Comparison of ENCODE assay signal across 20 cellular contexts in genomic region chr17:45189002-45189401, GRCh38. TPM values are rescaled to one million over a fixed set of nuclear protein-coding genes. Genes with fewer than 3 reads are reported as not detected.
DNase-seq lines count a peak whose midpoint lies in the region; ATAC-seq, FAIRE-seq and TF ChIP-seq lines count a peak whose summit lies in the region.
"Had no signal": no experiment of that assay in that cellular context is flagged by ENCODE, and none has a peak within 500 bp of the region (broad histone marks: within the 10 kb centered on the region; RNA-seq: fewer than 3 reads in every experiment).

No MANE protein-coding gene starts in this region.

- CTCF ChIA-PET in SK-N-SH (lab: Yijun Ruan, JAX): interaction anchor here (0.7 to 3.3 kb wide), 7 partner anchors 9 to 65 kb away, joined by 3 to 24 read pairs (median 4); partner anchors contain the start of genes ACBD4, HEXIM1 and PLCD3
- CTCF ChIA-PET in HEK293T (lab: Yijun Ruan, JAX): interaction anchor here (1.1 kb wide), 1 partner anchor 8 kb away, joined by 6 read pairs; no protein-coding TSS in a partner anchor

- peak; percentile 33 for FAIRE-seq in HTR-8/SVneo (lab: Jason Lieb, UNC)
- FAIRE-seq: A204.1, D721Med, G401.6, GM12891, GM19239 had no signal

- no peak for TF ChIP-seq CTCF in neural cell (IDR thresholded peaks at IDR 0.05; ENCODE audit: poor library complexity, severe bottlenecking)
- no peak for TF ChIP-seq CTCF in SK-N-SH (IDR thresholded peaks at IDR 0.05)

- H4K20me1 ChIP-seq in neural cell (ENCODE audit: insufficient read depth) (no peaks in the 10 kb centered on the region), SK-N-SH (ENCODE audit: insufficient read depth) (no peaks in the 10 kb centered on the region)
- H4K20me1 ChIP-seq: BLaER1 treated with 17β-estradiol and CSF1 and Interleukin-3, amounts not matched to agents 10 nM and 100 nM had no signal

- ATAC-seq in HG03460 (IDR thresholded peaks at IDR 0.05; ENCODE audit: unreplicated experiment): no peak
- ATAC-seq: CD8-positive, alpha-beta T cell had no signal

- 60% methylated on average over 2 of the region's 2 CpGs for WGBS in SK-N-SH (ENCODE audit: low lambda C conversion rate)

- no peaks in the 10 kb centered on the region for H3K36me3 ChIP-seq in neural cell (ENCODE audit: insufficient read depth, low read length)
- H3K36me3 ChIP-seq in SK-N-SH (replicated peaks in 1 of 2; ENCODE audit: control insufficient read depth in 1 of 2, insufficient read depth in 2 of 2, low read length in 1 of 2): no peaks in the 10 kb centered on the region
- H3K36me3 ChIP-seq: BLaER1 treated with 17β-estradiol and CSF1 and Interleukin-3, amounts not matched to agents 10 nM and 100 nM had no signal

- H3K9me2 ChIP-seq in neural cell (ENCODE audit: insufficient read depth, low read length): no peaks in the 10 kb centered on the region
- no peaks in the 10 kb centered on the region for H3K9me2 ChIP-seq in SK-N-SH

- H3K27ac ChIP-seq in neural cell (ENCODE audit: low read length) (peak overlapping the region; percentile 86), SK-N-SH (ENCODE audit: low read depth in 2 of 2, low read length in 1 of 2) (no peak overlapping the region)
- H3K27ac ChIP-seq: BLaER1 treated with 17β-estradiol and CSF1 and Interleukin-3, amounts not matched to agents 10 nM and 100 nM; C4-2B had no signal

- POLR2A ChIA-PET in SK-N-SH (lab: Yijun Ruan, JAX) (no interaction called here), HEK293T (lab: Yijun Ruan, JAX) (interaction anchor here (0.9 kb wide), 2 partner anchors 9 to 39 kb away, joined by 3 read pairs; no protein-coding TSS in a partner anchor)

- H3K4me2 ChIP-seq in neural cell (ENCODE audit: low read length) (no peak overlapping the region), SK-N-SH (no peak overlapping the region)

- no peak overlapping the region for H3K4me3 ChIP-seq in neural cell (ENCODE audit: low read length)
- H3K4me3 ChIP-seq in SK-N-SH (ENCODE audit: low read depth in 2 of 2, low read length in 1 of 2): no peak overlapping the region
- H3K4me3 ChIP-seq: BLaER1 treated with 17β-estradiol and CSF1 and Interleukin-3, amounts not matched to agents 10 nM and 100 nM had no signal

- TF ChIP-seq RAD21 in neural cell (conservative IDR thresholded peaks at IDR 0.05) (no peak), SK-N-SH (IDR thresholded peaks at IDR 0.05; ENCODE audit: low read length) (no peak)

- TF ChIP-seq EP300 in neural cell (conservative IDR thresholded peaks at IDR 0.05; ENCODE audit: poor library complexity, severe bottlenecking): no peak
- TF ChIP-seq EP300 in SK-N-SH (IDR thresholded peaks at IDR 0.05; ENCODE audit: borderline replicate concordance in 1 of 2, low read depth in 1 of 2, low read length in 1 of 2): no peak

- DNase-seq in HTR-8/SVneo (ENCODE audit: insufficient read length, low spot score) (no peak), SK-N-SH (no peak), HEK293T (ENCODE audit: extremely low spot score) (no peak)
- DNase-seq: 8988T; AML-193; Caco-2; Calu3; CD4-positive, alpha-beta T cell; CD8-positive, alpha-beta T cell; DMS79 treated with DMSO at 0.1 percent for 48 hours; GF-D8 had no signal

- H2AFZ ChIP-seq in neural cell (ENCODE audit: low read depth, low read length) (no peak overlapping the region), SK-N-SH (ENCODE audit: low read depth) (no peak overlapping the region)

- no peaks in the 10 kb centered on the region for H3K27me3 ChIP-seq in neural cell (ENCODE audit: insufficient read depth, low read depth, low read length)
- H3K27me3 ChIP-seq in SK-N-SH (ENCODE audit: insufficient read depth): no peaks in the 10 kb centered on the region
- H3K27me3 ChIP-seq: BLaER1 treated with 17β-estradiol and CSF1 and Interleukin-3, amounts not matched to agents 10 nM and 100 nM had no signal

- no peaks in the 10 kb centered on the region for H3K4me1 ChIP-seq in SK-N-SH (ENCODE audit: control insufficient read depth in 1 of 2, insufficient read depth in 2 of 2, low read depth in 1 of 2, low read length in 1 of 2)

- H3K9me3 ChIP-seq in neural cell (ENCODE audit: low read length): no peaks in the 10 kb centered on the region
- no peaks in the 10 kb centered on the region for H3K9me3 ChIP-seq in SK-N-SH
- H3K9me3 ChIP-seq: BLaER1 treated with 17β-estradiol and CSF1 and Interleukin-3, amounts not matched to agents 10 nM and 100 nM; Caco-2 had no signal

- H3F3A ChIP-seq in neural cell (ENCODE audit: insufficient read depth, low read length, poor library complexity, severe bottlenecking) (peaks cover 5% of the 10 kb centered on the region), SK-N-SH (replicated peaks; ENCODE audit: insufficient read depth) (peaks cover 4% of the 10 kb centered on the region)

- H3K79me2 ChIP-seq in neural cell (replicated peaks; ENCODE audit: insufficient read depth, low read length) (no peaks in the 10 kb centered on the region), SK-N-SH (ENCODE audit: insufficient read depth) (no peaks in the 10 kb centered on the region)

- H3K9ac ChIP-seq in neural cell (ENCODE audit: low read length): peak overlapping the region; percentile 42
- H3K9ac ChIP-seq in SK-N-SH: no peak overlapping the region
- H3K9ac ChIP-seq: BLaER1 treated with 17β-estradiol and CSF1 and Interleukin-3, amounts not matched to agents 10 nM and 100 nM had no signal

TF ChIP-seq in neural cell, 6 proteins besides CTCF, POLR2A, EP300 and RAD21:
- peak; percentile 26 for TF ChIP-seq POLR2AphosphoS5 (IDR thresholded peaks at IDR 0.05)
- TF ChIP-seq EZH2 (IDR thresholded peaks at IDR 0.05; ENCODE audit: borderline replicate concordance, insufficient read depth, low read length, poor library complexity, severe bottlenecking): no peak

TF ChIP-seq in SK-N-SH, 30 proteins besides CTCF, POLR2A, EP300 and RAD21:
- TF ChIP-seq GATA2 (CRISPR knock-in tag; IDR thresholded peaks at IDR 0.05): no peak
- TF ChIP-seq RCOR1 (IDR thresholded peaks at IDR 0.05; ENCODE audit: low read length): no peak

TF ChIP-seq in HEK293T, 16 proteins besides CTCF, POLR2A, EP300 and RAD21:
- TF ChIP-seq FOXA1 (IDR thresholded peaks at IDR 0.05) (no peak), LEF1 (IDR thresholded peaks at IDR 0.05; ENCODE audit: borderline replicate concordance) (no peak)

RNA-seq across cellular contexts. Expression of gene HEXIM2, which starts 27.3 kb away (rescaled TPM):
- 13.9 and 17.9 TPM in 2 replicates for polyA plus RNA-seq in neural cell
- 12.2 and 14.1 TPM in 2 replicates for polyA minus RNA-seq in neural cell
- polyA plus RNA-seq in SK-N-SH (2012; rRNA removed): 8.4 and 9.3 TPM in 2 replicates
- polyA plus RNA-seq in SK-N-SH (2012; cell fraction: cytosol; rRNA removed): 5.1 and 6.6 TPM in 2 replicates
- polyA plus RNA-seq in SK-N-SH (2012; cell fraction: nucleus; rRNA removed): 8.7 and 14.7 TPM in 2 replicates

RNA-seq across cellular contexts. Expression of gene FMNL1, which starts 32.7 kb away (rescaled TPM):
- polyA plus RNA-seq in neural cell (3.8 and 5.6 TPM in 2 replicates), SK-N-SH (2012; rRNA removed) (1.5 and 2.8 TPM in 2 replicates)
- 5.8 and 6.6 TPM in 2 replicates for polyA minus RNA-seq in neural cell
- 1.6 and 2.7 TPM in 2 replicates for polyA plus RNA-seq in SK-N-SH (2012; cell fraction: cytosol; rRNA removed)
- polyA plus RNA-seq in SK-N-SH (2012; cell fraction: nucleus; rRNA removed): 7.1 and 9.0 TPM in 2 replicates

RNA-seq across cellular contexts. Expression of gene HEXIM1, which starts 40.7 kb away (rescaled TPM):
- 9.0 and 10.2 TPM in 2 replicates for polyA plus RNA-seq in neural cell
- polyA minus RNA-seq in neural cell: 21.7 and 22.5 TPM in 2 replicates
- 16.1 and 20.7 TPM in 2 replicates for polyA plus RNA-seq in SK-N-SH (2012; rRNA removed)
- polyA plus RNA-seq in SK-N-SH (2012; cell fraction: cytosol; rRNA removed): 17.7 and 18.6 TPM in 2 replicates
- polyA plus RNA-seq in SK-N-SH (2012; cell fraction: nucleus; rRNA removed): 9.6 and 10.6 TPM in 2 replicates

RNA-seq across cellular contexts. Expression of gene ACBD4, which starts 53.5 kb away (rescaled TPM):
- polyA plus RNA-seq in neural cell (3.1 and 8.4 TPM in 2 replicates), SK-N-SH (2012; rRNA removed) (15.8 and 18.1 TPM in 2 replicates)
- polyA minus RNA-seq in neural cell: 1.7 TPM in 2 replicates
- polyA plus RNA-seq in SK-N-SH (2012; cell fraction: cytosol; rRNA removed): 4.4 and 7.8 TPM in 2 replicates
- 101 and 115 TPM in 2 replicates for polyA plus RNA-seq in SK-N-SH (2012; cell fraction: nucleus; rRNA removed)

RNA-seq across cellular contexts. Expression of gene PLCD3, which starts 56.7 kb away (rescaled TPM):
- polyA plus RNA-seq in neural cell (0.36 and 1.3 TPM in 2 replicates), SK-N-SH (2012; rRNA removed) (51.7 and 59.7 TPM in 2 replicates)
- polyA minus RNA-seq in neural cell: 1.2 and 3.9 TPM in 2 replicates
- 29.6 and 51.7 TPM in 2 replicates for polyA plus RNA-seq in SK-N-SH (2012; cell fraction: cytosol; rRNA removed)
- 71.1 and 76.2 TPM in 2 replicates for polyA plus RNA-seq in SK-N-SH (2012; cell fraction: nucleus; rRNA removed)
